ENCODE assay signal across 18 cellular contexts in genomic region chr6:105901583-105901982, GRCh38.
"Had no signal": no experiment of that assay in that cellular context is flagged by ENCODE, and none has a peak within 500 bp of the region (broad histone marks: within the 10 kb centered on the region; RNA-seq: fewer than 3 reads in every experiment).

No MANE protein-coding gene starts in this region.

- H3K9me3 ChIP-seq: neutrophil, sigmoid colon, suprapubic skin, thyroid gland, upper lobe of left lung had no signal

- H3K27me3 Mint-ChIP-seq: dendritic cell treated with granulocyte-macrophage colony-stimulating factor and Interleukin-4, amounts not matched to agents 40 ng/mL and 50 ng/mL, for 4 days had no signal

- H3K4me3 Mint-ChIP-seq: dendritic cell treated with granulocyte-macrophage colony-stimulating factor and Interleukin-4, amounts not matched to agents 40 ng/mL and 50 ng/mL, for 4 days; naive thymus-derived CD4-positive, alpha-beta T cell; nephron progenitor cell had no signal

- DNase-seq: cerebellar nuclear complex; foreskin melanocyte; head of caudate nucleus; kidney; left cardiac atrium; left ventricle myocardium superior; naive thymus-derived CD4-positive, alpha-beta T cell; nephron progenitor cell; sigmoid colon; stimulated activated CD4-positive, alpha-beta T cell treated with anti-CD3 and anti-CD28 coated beads, Interleukin-12 subunit alpha, Interleukin-12 subunit beta, amount 100 ng/mL, for 4 hours; stimulated activated naive CD8-positive, alpha-beta T cell treated with anti-CD3 and anti-CD28 coated beads, Interleukin-15, Interleukin-2, amounts not matched to agents 100 U/mL and 50 U/mL, for 24 hours; thyroid gland; upper lobe of left lung had no signal

- H3K27ac Mint-ChIP-seq: nephron progenitor cell had no signal

- ATAC-seq: naive thymus-derived CD4-positive, alpha-beta T cell; stimulated activated naive CD8-positive, alpha-beta T cell treated with anti-CD3 and anti-CD28 coated beads, Interleukin-15, Interleukin-2, amounts not matched to agents 100 U/mL and 50 U/mL, for 24 hours had no signal

- H3K27me3 ChIP-seq: hepatocyte, neutrophil, sigmoid colon, suprapubic skin, thyroid gland, upper lobe of left lung had no signal

- H3K27ac ChIP-seq: hepatocyte, neutrophil, suprapubic skin, thyroid gland, upper lobe of left lung had no signal

- H3K9me3 Mint-ChIP-seq: dendritic cell treated with granulocyte-macrophage colony-stimulating factor and Interleukin-4, amounts not matched to agents 40 ng/mL and 50 ng/mL, for 4 days had no signal

- H3K4me3 ChIP-seq: hepatocyte, sigmoid colon, skin epidermis, suprapubic skin, thyroid gland, upper lobe of left lung had no signal

- H3K4me1 ChIP-seq: sigmoid colon, thyroid gland, upper lobe of left lung had no signal

- H3K36me3 ChIP-seq: neutrophil, sigmoid colon, suprapubic skin, thyroid gland, upper lobe of left lung had no signal
